ENCODE assay signal across 13 cellular contexts in the genomic region with DNA sequence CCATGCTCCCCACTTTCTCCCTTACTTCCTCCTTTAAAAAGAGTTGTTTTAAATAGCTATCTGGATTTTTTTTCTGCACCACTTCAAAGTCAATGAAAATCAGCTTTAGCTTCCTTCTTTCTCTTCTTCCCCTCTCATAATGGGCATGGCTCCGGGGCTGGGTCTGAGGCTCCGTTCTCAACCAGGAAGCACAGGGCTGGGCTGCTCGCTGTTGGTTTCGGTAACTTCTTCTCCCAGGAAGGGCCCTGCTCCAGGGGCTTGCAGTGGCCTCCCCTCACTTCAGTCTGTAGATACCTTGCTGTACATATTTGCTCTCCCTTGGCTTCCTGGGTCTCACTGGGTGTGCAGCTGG. TPM values are rescaled to one million over a fixed set of nuclear protein-coding genes. Genes with fewer than 3 reads are reported as not detected.
DNase-seq lines count a peak whose midpoint lies in the region; ATAC-seq and TF ChIP-seq lines count a peak whose summit lies in the region.
"Had no signal": no experiment of that assay in that cellular context is flagged by ENCODE, and none has a peak within 500 bp of the region (broad histone marks: within the 10 kb centered on the region; RNA-seq: fewer than 3 reads in every experiment).

No MANE protein-coding gene starts in this region.

- peak overlapping the region in 2 of 6 donors; percentile 16 to 50 for H3K27ac Mint-ChIP-seq in immature natural killer cell
- H3K27ac Mint-ChIP-seq: H9 had no signal

- DNase-seq in Right ventricle myocardium inferior (ENCODE audit: missing footprints) (peak; percentile 76), right atrium auricular region (ENCODE audit: low spot score) (no peak), SKM-1 treated with dmso at 0.1 percent for 144 hours (lab: John Stamatoyannopoulos, UW; ENCODE audit: unreplicated experiment) (peak; percentile 41), left ventricle myocardium superior (peak; percentile 43), uterus (no peak), NCI-H187 treated with DMSO at 0.1 percent for 48 hours (lab: John Stamatoyannopoulos, UW) (no peak), immature natural killer cell (no peak), stomach (no peak)
- DNase-seq: H9, NCI-H510A, SHP77 treated with DMSO at 0.1 percent for 48 hours had no signal

- TF ChIP-seq POLR2A in uterus (IDR thresholded peaks at IDR 0.05) = no peak
- TF ChIP-seq POLR2A in stomach (IDR thresholded peaks at IDR 0.05) = no peak

- peaks cover 0 to 52% of the 10 kb centered on the region in 2 donors for H3K4me1 ChIP-seq in right atrium auricular region
- H3K4me1 ChIP-seq in uterus = peaks cover 8 to 10% of the 10 kb centered on the region in 2 donors
- peaks cover 31 to 93% (median 47%) of the 10 kb centered on the region in 4 donors for H3K4me1 ChIP-seq in stomach

- H3K4me3 ChIP-seq in right atrium auricular region (no peak overlapping the region), uterus (no peak overlapping the region), stomach (no peak overlapping the region)
- H3K4me3 ChIP-seq: breast epithelium had no signal

- no peaks in the 10 kb centered on the region for H3K27me3 Mint-ChIP-seq in immature natural killer cell (ENCODE audit: low read depth in 3 of 3)

- no peaks in the 10 kb centered on the region for H3K27me3 ChIP-seq in right atrium auricular region
- H3K27me3 ChIP-seq in uterus = no peaks in the 10 kb centered on the region
- no peaks in the 10 kb centered on the region for H3K27me3 ChIP-seq in stomach
- H3K27me3 ChIP-seq: breast epithelium had no signal

- H3K36me3 ChIP-seq in right atrium auricular region (no peaks in the 10 kb centered on the region), uterus (no peaks in the 10 kb centered on the region), stomach (peaks cover 0 to 9% (median 0%) of the 10 kb centered on the region in 4 donors)
- H3K36me3 ChIP-seq: breast epithelium had no signal

- H3K9me3 ChIP-seq in right atrium auricular region = no peaks in the 10 kb centered on the region
- no peaks in the 10 kb centered on the region for H3K9me3 ChIP-seq in uterus
- H3K9me3 ChIP-seq in stomach = no peaks in the 10 kb centered on the region
- H3K9me3 ChIP-seq: breast epithelium had no signal

- TF ChIP-seq EP300 in stomach (IDR thresholded peaks at IDR 0.05) = no peak

- peaks cover 0 to 7% (median 0%) of the 10 kb centered on the region in 3 donors for H3K36me3 Mint-ChIP-seq in immature natural killer cell

- 52 to 70% (median 61%) methylated on average over 4 of the region's 4 CpGs for WGBS in stomach, 5 donors

- TF ChIP-seq CTCF in right atrium auricular region (IDR thresholded peaks at IDR 0.05) (no peak), uterus (IDR thresholded peaks at IDR 0.05) (no peak), stomach (IDR thresholded peaks at IDR 0.05) (no peak)

- intact Hi-C loops in Right ventricle myocardium inferior (cut with DNase I) (no loop called here), left ventricle myocardium superior (cut with micrococcal nuclease) (no loop called here), uterus (cut with DNase I; ENCODE audit: low total_unique reads) (no loop called here), stomach (cut with DNase I; ENCODE audit: low total_unique reads) (no loop called here)

- H3K9me3 Mint-ChIP-seq in immature natural killer cell = no peaks in the 10 kb centered on the region
- H3K9me3 Mint-ChIP-seq: H9 had no signal

- ATAC-seq in Right ventricle myocardium inferior = peak; percentile 46
- ATAC-seq in left ventricle myocardium superior = peak; percentile 25

- H3K4me1 Mint-ChIP-seq in immature natural killer cell = peaks cover 13 to 21% of the 10 kb centered on the region in 2 donors

- no peak overlapping the region for H3K27ac ChIP-seq in right atrium auricular region
- H3K27ac ChIP-seq in uterus = peak overlapping the region; percentile 89 to 95
- H3K27ac ChIP-seq in stomach = peak overlapping the region in 1 of 5 donors; percentile 46
- H3K27ac ChIP-seq: breast epithelium, KMS-11 had no signal

- peak overlapping the region in 1 of 5 donors; percentile 23 for H3K4me3 Mint-ChIP-seq in immature natural killer cell
- H3K4me3 Mint-ChIP-seq: H9 had no signal

RNA-seq across cellular contexts. Expression of gene MICAL2, which starts 23.8 kb away (rescaled TPM):
- total RNA-seq in Right ventricle myocardium inferior (42.0 TPM), right atrium auricular region (10 to 100 TPM; 77.6 to 84.5 TPM), left ventricle myocardium superior (57.1 TPM), uterus (100 to 1,000 TPM in 1 of 4 donors, 10 to 100 TPM in 3; 29.6 to 139 (median 53.1) TPM), stomach (100 to 1,000 TPM in 2 of 5 donors, 10 to 100 TPM in 3; 82.6 to 165 (median 86.1) TPM)
- polyA plus RNA-seq in immature natural killer cell (10 to 100 TPM in 2 of 3 donors, 1 to 10 TPM in 1; 7.0 to 35.0 (median 10.1) TPM), stomach (10 to 100 TPM; 11.2 to 31.4 (median 13.3) TPM)

Comparison
In these comparisons a context has a peak if more than half of its experiments do, and no peak if none do; other contexts are left out.
1. DNase-seq: peak in Right ventricle myocardium inferior (single experiment), SKM-1 treated with dmso at 0.1 percent for 144 hours (single experiment) and left ventricle myocardium superior (single experiment); none in right atrium auricular region (single experiment), uterus (0 of 2), NCI-H187 treated with DMSO at 0.1 percent for 48 hours (single experiment), immature natural killer cell (0 of 3) and stomach (single experiment).
2. H3K27ac ChIP-seq: peak in uterus (2 of 2); none in right atrium auricular region (0 of 2).